Comparison of ENCODE assay signal across 32 cellular contexts in genomic region chr5:37532976-37533740, GRCh38.
DNase-seq lines count a peak whose midpoint lies in the region; ATAC-seq, FAIRE-seq and TF ChIP-seq lines count a peak whose summit lies in the region.
"Had no signal": no experiment of that assay in that cellular context is flagged by ENCODE, and none has a peak within 500 bp of the region (broad histone marks: within the 10 kb centered on the region; RNA-seq: fewer than 3 reads in every experiment).

No MANE protein-coding gene starts in this region.

- H3K4me1 Mint-ChIP-seq in activated T-cell treated with anti-CD3 and anti-CD28 coated beads, Interleukin-2, amount 50 U/mL, for 24 hours (ENCODE audit: low read depth), result peaks cover 2% of the 10 kb centered on the region
- H3K4me1 Mint-ChIP-seq: activated CD4-positive, alpha-beta T cell treated with anti-CD3 and anti-CD28 coated beads for 36 hours; activated naive CD8-positive, alpha-beta T cell treated with anti-CD3 and anti-CD28 coated beads, Interleukin-2, amount 50 U/mL, for 24 hours; T-helper 17 cell had no signal

- FAIRE-seq in H54 (lab: Jason Lieb, UNC), result peak; percentile 100
- FAIRE-seq: G401.6, HTR-8/SVneo, kidney had no signal

- no peaks in the 10 kb centered on the region for H3K27me3 Mint-ChIP-seq in activated T-cell treated with anti-CD3 and anti-CD28 coated beads, Interleukin-2, amount 50 U/mL, for 24 hours
- H3K27me3 Mint-ChIP-seq: activated CD4-positive, alpha-beta T cell treated with anti-CD3 and anti-CD28 coated beads for 36 hours; activated naive CD8-positive, alpha-beta T cell treated with anti-CD3 and anti-CD28 coated beads, Interleukin-2, amount 50 U/mL, for 24 hours; natural killer cell treated with Interleukin-12 subunit alpha and Interleukin-12 subunit beta and Interleukin-15 and Interleukin-18, amount 100 ng/mL, for 72 hours; T-helper 17 cell had no signal

- CTCF ChIA-PET in RWPE1 (lab: Yijun Ruan, JAX), result interaction anchor here (0.6 kb wide), 1 partner anchor 35 kb away, joined by 3 read pairs; no protein-coding TSS in a partner anchor

- TF ChIP-seq CTCF in RWPE1 (conservative IDR thresholded peaks at IDR 0.05; ENCODE audit: low read depth) (no peak), choroid plexus epithelial cell (conservative IDR thresholded peaks at IDR 0.05; ENCODE audit: low read depth, low read length) (peak; percentile 18), suprapubic skin (IDR thresholded peaks at IDR 0.05) (no peak)

- no peak overlapping the region for H3K4me3 ChIP-seq in choroid plexus epithelial cell (ENCODE audit: low read depth, low read length)
- no peak overlapping the region for H3K4me3 ChIP-seq in suprapubic skin
- H3K4me3 ChIP-seq: body of pancreas, colonic mucosa, mucosa of descending colon, skin epidermis, tibial nerve had no signal

- DNase-seq in H54 (ENCODE audit: insufficient read length, low spot score) (peak; percentile 36), RWPE1 (ENCODE audit: low spot score) (no peak), choroid plexus epithelial cell (ENCODE audit: low read depth) (peak; percentile 69), lung microvascular endothelial cell (ENCODE audit: low read depth in 2 of 2) (peak; percentile 14 to 60), suprapubic skin (ENCODE audit: low spot score in 2 of 2) (no peak)
- no peak for DNase-seq in activated T-cell treated with anti-CD3 and anti-CD28 coated beads, Interleukin-2, amount 50 U/mL, for 24 hours
- DNase-seq: ACHN; activated CD4-positive, alpha-beta T cell treated with anti-CD3 and anti-CD28 coated beads for 36 hours; activated CD8-positive, alpha-beta memory T cell treated with anti-CD3 and anti-CD28 coated beads for 24 hours; activated gamma-delta T cell treated with Interleukin-2 at 50 U/mL for 16 hours; activated naive CD8-positive, alpha-beta T cell treated with anti-CD3 and anti-CD28 coated beads, Interleukin-2, amount 50 U/mL, for 24 hours; BE2C; body of pancreas; colonic mucosa; DMS53; H9; KBM-7; kidney; MM.1S; mucosa of descending colon; NCI-H2029; NCI-H774; stimulated activated CD4-positive, alpha-beta T cell treated with anti-CD3 and anti-CD28 coated beads, Interleukin-1b, Interleukin-23, amount 100 ng/mL, for 48 hours; T-helper 17 cell had no signal

- no peaks in the 10 kb centered on the region for H3K36me3 ChIP-seq in suprapubic skin
- H3K36me3 ChIP-seq: BE2C, colonic mucosa had no signal

- ATAC-seq in GM21619 (IDR thresholded peaks at IDR 0.05; ENCODE audit: unreplicated experiment), result no peak
- no peak for ATAC-seq in HG03354 (IDR thresholded peaks at IDR 0.05; ENCODE audit: poor library complexity, severe bottlenecking, unreplicated experiment)
- ATAC-seq: activated CD4-positive, alpha-beta T cell treated with anti-CD3 and anti-CD28 coated beads for 36 hours; activated naive CD8-positive, alpha-beta T cell treated with anti-CD3 and anti-CD28 coated beads, Interleukin-2, amount 50 U/mL, for 24 hours; body of pancreas; mucosa of descending colon; natural killer cell treated with Interleukin-12 subunit alpha and Interleukin-12 subunit beta and Interleukin-15 and Interleukin-18, amount 100 ng/mL, for 72 hours; SK-N-SH treated with all-trans-retinoic acid at 6 μM for 48 hours; T-helper 17 cell had no signal

- H3K36me3 Mint-ChIP-seq in activated T-cell treated with anti-CD3 and anti-CD28 coated beads, Interleukin-2, amount 50 U/mL, for 24 hours (ENCODE audit: low read depth), result peaks cover 51% of the 10 kb centered on the region

- no peak overlapping the region for H3K27ac Mint-ChIP-seq in activated T-cell treated with anti-CD3 and anti-CD28 coated beads, Interleukin-2, amount 50 U/mL, for 24 hours
- H3K27ac Mint-ChIP-seq: activated CD4-positive, alpha-beta T cell treated with anti-CD3 and anti-CD28 coated beads for 36 hours; activated naive CD8-positive, alpha-beta T cell treated with anti-CD3 and anti-CD28 coated beads, Interleukin-2, amount 50 U/mL, for 24 hours; H9; natural killer cell treated with Interleukin-12 subunit alpha and Interleukin-12 subunit beta and Interleukin-15 and Interleukin-18, amount 100 ng/mL, for 72 hours; T-helper 17 cell had no signal

- H3K27me3 ChIP-seq in suprapubic skin, result no peaks in the 10 kb centered on the region
- H3K27me3 ChIP-seq: BE2C, body of pancreas, colonic mucosa, tibial nerve had no signal

- H3K9me3 Mint-ChIP-seq in activated T-cell treated with anti-CD3 and anti-CD28 coated beads, Interleukin-2, amount 50 U/mL, for 24 hours, result peaks cover 26% of the 10 kb centered on the region
- H3K9me3 Mint-ChIP-seq: H9 had no signal

- 95% methylated on average over 13 of the region's 13 CpGs for WGBS in suprapubic skin

- no peaks in the 10 kb centered on the region for H3K9me3 ChIP-seq in suprapubic skin
- H3K9me3 ChIP-seq: BE2C, body of pancreas, colonic mucosa, mucosa of descending colon had no signal

- TF ChIP-seq POLR2A in H54 (IDR thresholded peaks at IDR 0.05; ENCODE audit: low read depth, low read length) (no peak), suprapubic skin (IDR thresholded peaks at IDR 0.05) (no peak)

- H3K4me3 Mint-ChIP-seq in activated T-cell treated with anti-CD3 and anti-CD28 coated beads, Interleukin-2, amount 50 U/mL, for 24 hours, result no peak overlapping the region
- H3K4me3 Mint-ChIP-seq: activated CD4-positive, alpha-beta T cell treated with anti-CD3 and anti-CD28 coated beads for 36 hours; activated naive CD8-positive, alpha-beta T cell treated with anti-CD3 and anti-CD28 coated beads, Interleukin-2, amount 50 U/mL, for 24 hours; H9; natural killer cell treated with Interleukin-12 subunit alpha and Interleukin-12 subunit beta and Interleukin-15 and Interleukin-18, amount 100 ng/mL, for 72 hours; T-helper 17 cell had no signal

- no peaks in the 10 kb centered on the region for H3K4me1 ChIP-seq in suprapubic skin
- H3K4me1 ChIP-seq: BE2C, body of pancreas, colonic mucosa, tibial nerve had no signal

- no peak for TF ChIP-seq EP300 in suprapubic skin (IDR thresholded peaks at IDR 0.05)

- H3K27ac ChIP-seq in RWPE1 (peak overlapping the region; percentile 69), suprapubic skin (no peak overlapping the region)
- H3K27ac ChIP-seq: body of pancreas, colonic mucosa, skin epidermis, tibial nerve had no signal

- POLR2A ChIA-PET in RWPE1 (lab: Yijun Ruan, JAX; ENCODE audit: low non-redundant PET), result no interaction called here

Comparison
In these comparisons a context has a peak if more than half of its experiments do, and no peak if none do; other contexts are left out.
1. DNase-seq: peak in H54 (single experiment), choroid plexus epithelial cell (single experiment) and lung microvascular endothelial cell (2 of 2); none in RWPE1 (single experiment), activated T-cell treated with anti-CD3 and anti-CD28 coated beads, Interleukin-2, amount 50 U/mL, for 24 hours (single experiment) and suprapubic skin (0 of 2).